Comparison of ENCODE assay signal across 8 cellular contexts in the genomic region with DNA sequence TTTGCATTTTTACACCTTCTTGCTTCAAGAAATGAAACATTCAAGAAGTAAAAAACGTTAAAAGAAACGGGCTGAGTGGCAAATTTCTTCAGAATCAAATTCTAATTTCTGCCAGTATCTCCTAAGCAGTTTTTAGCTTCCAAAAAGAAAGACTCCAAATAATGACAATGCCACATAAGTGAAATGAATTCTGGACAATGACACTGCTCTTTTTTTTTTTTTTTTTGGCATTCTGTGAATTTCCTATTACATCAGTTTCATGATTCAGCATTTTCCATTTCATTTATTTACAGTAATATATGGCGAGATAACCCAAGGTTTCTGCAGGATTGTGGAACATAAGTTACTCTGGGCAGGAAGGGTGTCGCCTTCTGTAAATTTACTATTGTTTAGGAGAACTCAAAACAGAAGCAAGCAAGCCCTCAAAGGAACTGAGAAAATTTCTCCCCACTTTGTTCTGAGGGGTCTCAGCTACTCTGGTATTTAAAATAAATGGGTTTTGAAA. TPM values are rescaled to one million over a fixed set of nuclear protein-coding genes. Genes with fewer than 3 reads are reported as not detected.
A peak's percentile ranks its signal among the peaks of the same experiment; 100 is the strongest.
DNase-seq lines count a peak whose midpoint lies in the region; ATAC-seq and TF ChIP-seq lines count a peak whose summit lies in the region.

No MANE protein-coding gene starts in this region.

- H3K9me3 ChIP-seq in WERI-Rb-1 (ENCODE audit: severe bottlenecking), result no peaks in the 10 kb centered on the region

- no peak for TF ChIP-seq CTCF in WERI-Rb-1 (IDR thresholded peaks at IDR 0.05; ENCODE audit: low read depth, low read length)
- TF ChIP-seq CTCF in glutamatergic neuron (IDR thresholded peaks at IDR 0.05; ENCODE audit: partially characterized antibody, unreplicated experiment), result no peak

- peak overlapping the region; percentile 68 for H3K4me3 ChIP-seq in WERI-Rb-1 (ENCODE audit: low read depth, low read length)

- DNase-seq in SIG-M5 treated with dmso at 0.1 percent for 504 hours (lab: John Stamatoyannopoulos, UW; ENCODE audit: unreplicated experiment) (peak; percentile 48), SIG-M5 (lab: John Stamatoyannopoulos, UW) (no peak), WERI-Rb-1 (no peak), glutamatergic neuron (no peak), GM19238 (ENCODE audit: insufficient read length, low spot score) (no peak), COLO668 (lab: John Stamatoyannopoulos, UW; ENCODE audit: unreplicated experiment) (no peak), SHP77 (lab: John Stamatoyannopoulos, UW) (no peak)

- H3K4me1 Mint-ChIP-seq in glutamatergic neuron (ENCODE audit: low read depth, unreplicated experiment), result peaks cover 4% of the 10 kb centered on the region
- peaks cover 67% of the 10 kb centered on the region for H3K4me1 Mint-ChIP-seq in stimulated activated memory B cell treated with anti-CD40 and anti-IgM and Interleukin-4, amounts not matched to agents 10 μg/mL and 1 μg/mL and 100 μg/mL, for 72 hours

- peaks cover 6% of the 10 kb centered on the region for H3K9me3 Mint-ChIP-seq in glutamatergic neuron (ENCODE audit: unreplicated experiment)
- H3K9me3 Mint-ChIP-seq in stimulated activated memory B cell treated with anti-CD40 and anti-IgM and Interleukin-4, amounts not matched to agents 10 μg/mL and 1 μg/mL and 100 μg/mL, for 72 hours, result no peaks in the 10 kb centered on the region

- peaks cover 4% of the 10 kb centered on the region for H3K36me3 Mint-ChIP-seq in glutamatergic neuron (ENCODE audit: unreplicated experiment)
- H3K36me3 Mint-ChIP-seq in stimulated activated memory B cell treated with anti-CD40 and anti-IgM and Interleukin-4, amounts not matched to agents 10 μg/mL and 1 μg/mL and 100 μg/mL, for 72 hours, result peaks cover 26% of the 10 kb centered on the region

- no peaks in the 10 kb centered on the region for H3K36me3 ChIP-seq in WERI-Rb-1

- no peak for ATAC-seq in stimulated activated memory B cell treated with anti-CD40 and anti-IgM and Interleukin-4, amounts not matched to agents 10 μg/mL and 1 μg/mL and 100 μg/mL, for 72 hours

- H3K4me3 Mint-ChIP-seq in glutamatergic neuron (ENCODE audit: unreplicated experiment), result peak overlapping the region; percentile 98
- H3K4me3 Mint-ChIP-seq in stimulated activated memory B cell treated with anti-CD40 and anti-IgM and Interleukin-4, amounts not matched to agents 10 μg/mL and 1 μg/mL and 100 μg/mL, for 72 hours, result peak overlapping the region; percentile 98

- peaks cover 7% of the 10 kb centered on the region for H3K27me3 Mint-ChIP-seq in glutamatergic neuron (ENCODE audit: unreplicated experiment)
- no peaks in the 10 kb centered on the region for H3K27me3 Mint-ChIP-seq in stimulated activated memory B cell treated with anti-CD40 and anti-IgM and Interleukin-4, amounts not matched to agents 10 μg/mL and 1 μg/mL and 100 μg/mL, for 72 hours

- H3K27ac ChIP-seq in WERI-Rb-1, result peak overlapping the region; percentile 72

- peak overlapping the region; percentile 75 for H3K27ac Mint-ChIP-seq in glutamatergic neuron (ENCODE audit: unreplicated experiment)
- H3K27ac Mint-ChIP-seq in stimulated activated memory B cell treated with anti-CD40 and anti-IgM and Interleukin-4, amounts not matched to agents 10 μg/mL and 1 μg/mL and 100 μg/mL, for 72 hours, result peak overlapping the region; percentile 94

- H3K27me3 ChIP-seq in WERI-Rb-1 (ENCODE audit: insufficient read depth, low read depth, severe bottlenecking), result no peaks in the 10 kb centered on the region

RNA-seq across cellular contexts. Expression of gene SEL1L3, which starts 1.3 kb away (rescaled TPM):
- 23.7 TPM for total RNA-seq in glutamatergic neuron (ENCODE audit: unreplicated experiment)

RNA-seq across cellular contexts. Expression of gene SMIM20, which starts 52.5 kb away (rescaled TPM):
- total RNA-seq in glutamatergic neuron (ENCODE audit: unreplicated experiment), result 19.6 TPM
